ENCODE assay signal across 13 cellular contexts in the genomic region with DNA sequence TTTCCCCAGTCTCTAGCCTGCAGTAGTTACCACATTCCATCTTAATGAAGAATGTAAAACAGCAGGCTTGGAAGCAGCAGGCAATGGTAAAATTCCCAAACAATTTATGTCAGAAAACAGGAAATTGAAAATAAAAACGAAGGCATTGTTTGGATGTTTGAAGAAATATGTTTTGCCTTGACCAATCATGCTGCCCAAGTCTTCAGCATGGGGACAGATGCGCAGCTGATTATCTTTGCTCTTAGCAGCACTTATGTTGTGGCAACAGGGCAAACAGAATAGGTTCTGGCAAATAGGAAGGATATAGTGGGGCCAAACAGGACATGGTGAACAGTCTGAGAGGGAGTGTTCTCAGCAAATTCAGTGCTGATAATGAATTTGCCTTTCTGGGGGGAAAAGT.
A peak's percentile ranks its signal among the peaks of the same experiment; 100 is the strongest.
DNase-seq lines count a peak whose midpoint lies in the region; ATAC-seq, FAIRE-seq and TF ChIP-seq lines count a peak whose summit lies in the region.
"Had no signal": no experiment of that assay in that cellular context is flagged by ENCODE, and none has a peak within 500 bp of the region (broad histone marks: within the 10 kb centered on the region; RNA-seq: fewer than 3 reads in every experiment).

No MANE protein-coding gene starts in this region.

- H4K20me1 ChIP-seq in astrocyte (ENCODE audit: insufficient read depth, low read length), result no peaks in the 10 kb centered on the region

- WGBS in heart right ventricle, 2 donors, result 28 to 29% methylated on average over 2 of the region's 2 CpGs
- 56 to 58% methylated on average over 2 of the region's 2 CpGs for WGBS in testis, 2 donors

- no peaks in the 10 kb centered on the region for H3K36me3 Mint-ChIP-seq in astrocyte (ENCODE audit: low read depth, unreplicated experiment)
- peaks cover 11 to 47% of the 10 kb centered on the region in 2 donors for H3K36me3 Mint-ChIP-seq in stimulated activated naive B cell treated with anti-CD40 and anti-IgM and Interleukin-4, amounts not matched to agents 10 μg/mL and 1 μg/mL and 100 μg/mL, for 72 hours

- H3K9me3 Mint-ChIP-seq in astrocyte (ENCODE audit: unreplicated experiment), result no peaks in the 10 kb centered on the region
- H3K9me3 Mint-ChIP-seq in stimulated activated naive B cell treated with anti-CD40 and anti-IgM and Interleukin-4, amounts not matched to agents 10 μg/mL and 1 μg/mL and 100 μg/mL, for 72 hours, result no peaks in the 10 kb centered on the region
- H3K9me3 Mint-ChIP-seq: activated CD4-positive, alpha-beta T cell treated with anti-CD3 and anti-CD28 coated beads, Interleukin-2, amount 10 ng/mL, durations not matched to agents 7 days and 5 days had no signal

- H3K9ac ChIP-seq in astrocyte (ENCODE audit: low read length), result no peak overlapping the region

- no peak for FAIRE-seq in astrocyte (lab: Jason Lieb, UNC)

- no peaks in the 10 kb centered on the region for H3K79me2 ChIP-seq in astrocyte (ENCODE audit: insufficient read depth, low read length)

- intact Hi-C loops in heart right ventricle (cut with DNase I), result loop anchor here in 4 of 10 donors (5.0 to 10.0 kb wide), 3 partner anchors 174 to 516 kb away; no protein-coding TSS in a partner anchor
- intact Hi-C loops in posterior vena cava (cut with DNase I), result no loop called here
- intact Hi-C loops in left colon (cut with DNase I, micrococcal nuclease), result no loop called here
- intact Hi-C loops in testis (cut with DNase I; ENCODE audit: low total_unique reads), result no loop called here

- DNase-seq in NCI-H2081 (lab: John Stamatoyannopoulos, UW) (peak; percentile 12 to 38), NCI-H2081 treated with DMSO at 0.1 percent for 48 hours (lab: John Stamatoyannopoulos, UW) (no peak), astrocyte (ENCODE audit: low read depth) (no peak), heart right ventricle (no peak), posterior vena cava (ENCODE audit: low spot score) (no peak), left colon (no peak), testis (no peak)
- no peak for DNase-seq in stimulated activated naive B cell treated with anti-CD40 and anti-IgM and Interleukin-4, amounts not matched to agents 10 μg/mL and 1 μg/mL and 100 μg/mL, for 72 hours
- DNase-seq: activated CD4-positive, alpha-beta T cell treated with anti-CD3 and anti-CD28 coated beads, Interleukin-2, amount 10 ng/mL, durations not matched to agents 7 days and 5 days; activated naive CD4-positive, alpha-beta T cell; NCI-H1105 had no signal

- H3K4me1 ChIP-seq in astrocyte (ENCODE audit: insufficient read depth, low read length), result no peaks in the 10 kb centered on the region
- peaks cover 0 to 40% (median 20%) of the 10 kb centered on the region in 9 donors for H3K4me1 ChIP-seq in heart right ventricle
- no peaks in the 10 kb centered on the region for H3K4me1 ChIP-seq in testis

- ATAC-seq in heart right ventricle (peak; percentile 67 to 89 (median 79)), left colon (no peak)
- no peak for ATAC-seq in stimulated activated naive B cell treated with anti-CD40 and anti-IgM and Interleukin-4, amounts not matched to agents 10 μg/mL and 1 μg/mL and 100 μg/mL, for 72 hours (replicated peaks)

- H3K27me3 ChIP-seq in astrocyte (ENCODE audit: insufficient read depth, low read length), result no peaks in the 10 kb centered on the region
- H3K27me3 ChIP-seq in heart right ventricle, result no peaks in the 10 kb centered on the region
- H3K27me3 ChIP-seq in testis, result no peaks in the 10 kb centered on the region

- H3K27ac Mint-ChIP-seq in astrocyte (ENCODE audit: unreplicated experiment), result peak overlapping the region; percentile 0
- peak overlapping the region; percentile 66 for H3K27ac Mint-ChIP-seq in stimulated activated naive B cell treated with anti-CD40 and anti-IgM and Interleukin-4, amounts not matched to agents 10 μg/mL and 1 μg/mL and 100 μg/mL, for 72 hours
- H3K27ac Mint-ChIP-seq: activated CD4-positive, alpha-beta T cell treated with anti-CD3 and anti-CD28 coated beads, Interleukin-2, amount 10 ng/mL, durations not matched to agents 7 days and 5 days had no signal

- H3K4me3 ChIP-seq in astrocyte (ENCODE audit: insufficient read depth, low read depth, low read length) (no peak overlapping the region), heart right ventricle (no peak overlapping the region), testis (no peak overlapping the region)
- H3K4me3 ChIP-seq: lung, thoracic aorta had no signal

- TF ChIP-seq CTCF in astrocyte (IDR thresholded peaks at IDR 0.05; ENCODE audit: insufficient read depth, low read depth, low read length) (no peak), heart right ventricle (IDR thresholded peaks at IDR 0.05) (no peak), testis (IDR thresholded peaks at IDR 0.05) (no peak)

- no peak overlapping the region for H3K4me3 Mint-ChIP-seq in astrocyte (ENCODE audit: unreplicated experiment)
- no peak overlapping the region for H3K4me3 Mint-ChIP-seq in stimulated activated naive B cell treated with anti-CD40 and anti-IgM and Interleukin-4, amounts not matched to agents 10 μg/mL and 1 μg/mL and 100 μg/mL, for 72 hours
- H3K4me3 Mint-ChIP-seq: activated CD4-positive, alpha-beta T cell treated with anti-CD3 and anti-CD28 coated beads, Interleukin-2, amount 10 ng/mL, durations not matched to agents 7 days and 5 days had no signal

- H3K9me3 ChIP-seq in astrocyte (ENCODE audit: insufficient read depth, low read depth, low read length) (no peaks in the 10 kb centered on the region), heart right ventricle (no peaks in the 10 kb centered on the region), testis (no peaks in the 10 kb centered on the region)
- H3K9me3 ChIP-seq: thoracic aorta had no signal

- H3K36me3 ChIP-seq in astrocyte (ENCODE audit: insufficient read depth, low read length) (no peaks in the 10 kb centered on the region), heart right ventricle (no peaks in the 10 kb centered on the region), testis (ENCODE audit: low read depth, missing control alignments) (no peaks in the 10 kb centered on the region)
- H3K36me3 ChIP-seq: thoracic aorta had no signal

- H3K27me3 Mint-ChIP-seq in astrocyte (ENCODE audit: low read depth, unreplicated experiment), result no peaks in the 10 kb centered on the region
- no peaks in the 10 kb centered on the region for H3K27me3 Mint-ChIP-seq in stimulated activated naive B cell treated with anti-CD40 and anti-IgM and Interleukin-4, amounts not matched to agents 10 μg/mL and 1 μg/mL and 100 μg/mL, for 72 hours
- H3K27me3 Mint-ChIP-seq: activated CD4-positive, alpha-beta T cell treated with anti-CD3 and anti-CD28 coated beads, Interleukin-2, amount 10 ng/mL, durations not matched to agents 7 days and 5 days had no signal

- H3K4me1 Mint-ChIP-seq in astrocyte (ENCODE audit: low read depth, unreplicated experiment), result peaks cover 6% of the 10 kb centered on the region
- peaks cover 0 to 3% of the 10 kb centered on the region in 2 donors for H3K4me1 Mint-ChIP-seq in stimulated activated naive B cell treated with anti-CD40 and anti-IgM and Interleukin-4, amounts not matched to agents 10 μg/mL and 1 μg/mL and 100 μg/mL, for 72 hours
- H3K4me1 Mint-ChIP-seq: activated CD4-positive, alpha-beta T cell treated with anti-CD3 and anti-CD28 coated beads, Interleukin-2, amount 10 ng/mL, durations not matched to agents 7 days and 5 days had no signal

- TF ChIP-seq POLR2A in testis (IDR thresholded peaks at IDR 0.05), result no peak

- H3K27ac ChIP-seq in astrocyte (ENCODE audit: low read depth, low read length), result no peak overlapping the region
- peak overlapping the region in 5 of 10 donors; percentile 20 to 64 (median 39) for H3K27ac ChIP-seq in heart right ventricle
- no peak overlapping the region for H3K27ac ChIP-seq in testis
- H3K27ac ChIP-seq: thoracic aorta had no signal

- no peak overlapping the region for H3K4me2 ChIP-seq in astrocyte (ENCODE audit: low read length)

- H2AFZ ChIP-seq in astrocyte (ENCODE audit: low read depth, low read length), result no peak overlapping the region

Comparison
In these comparisons a context has a peak if more than half of its experiments do, and no peak if none do; other contexts are left out.
1. DNase-seq: peak in NCI-H2081 (2 of 2); none in NCI-H2081 treated with DMSO at 0.1 percent for 48 hours (single experiment), astrocyte (single experiment), heart right ventricle (0 of 2), stimulated activated naive B cell treated with anti-CD40 and anti-IgM and Interleukin-4, amounts not matched to agents 10 μg/mL and 1 μg/mL and 100 μg/mL, for 72 hours (single experiment), posterior vena cava (single experiment), left colon (0 of 2) and testis (single experiment).
2. ATAC-seq: peak in heart right ventricle (8 of 8); none in stimulated activated naive B cell treated with anti-CD40 and anti-IgM and Interleukin-4, amounts not matched to agents 10 μg/mL and 1 μg/mL and 100 μg/mL, for 72 hours (0 of 2) and left colon (single experiment).